ENCODE assay signal across 24 cellular contexts in the genomic region with DNA sequence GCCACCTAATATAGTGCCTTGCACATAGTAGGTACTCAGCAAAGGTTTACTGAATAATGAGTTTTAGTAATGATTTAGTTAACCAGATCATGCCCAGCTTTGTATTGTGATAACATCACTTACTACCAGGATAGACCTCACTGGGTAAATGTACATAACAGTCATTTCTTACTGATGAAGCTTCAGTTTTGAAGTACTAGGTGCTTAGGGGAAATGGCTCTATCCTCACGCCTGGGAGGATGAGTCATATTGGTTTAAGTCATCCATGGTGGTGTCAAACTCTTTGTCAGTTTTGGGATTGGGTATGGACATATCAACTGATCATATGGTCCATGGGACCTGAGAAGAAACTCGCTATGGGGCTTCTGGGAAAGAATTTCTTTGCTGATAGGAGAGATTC.
DNase-seq lines count a peak whose midpoint lies in the region; ATAC-seq, FAIRE-seq and TF ChIP-seq lines count a peak whose summit lies in the region.
"Had no signal": no experiment of that assay in that cellular context is flagged by ENCODE, and none has a peak within 500 bp of the region (broad histone marks: within the 10 kb centered on the region; RNA-seq: fewer than 3 reads in every experiment).

No MANE protein-coding gene starts in this region.

- H3K9me3 Mint-ChIP-seq in activated T-cell treated with anti-CD3 and anti-CD28 coated beads, Interleukin-2, amount 50 U/mL, for 72 hours: peaks cover 2% of the 10 kb centered on the region in 2 donors
- no peaks in the 10 kb centered on the region for H3K9me3 Mint-ChIP-seq in stimulated activated effector memory CD8-positive, alpha-beta T cell treated with anti-CD3 and anti-CD28 coated beads, Interleukin-12 subunit alpha, Interleukin-12 subunit beta, amount 100 ng/mL, for 72 hours
- H3K9me3 Mint-ChIP-seq: activated T-helper 2 cell treated with anti-CD3 and anti-CD28 coated beads, Interferon-gamma antibody, Interleukin-2, Interleukin-4, amounts not matched to agents 10 μg/mL and 5 μg/mL and 100 μg/mL, durations not matched to agents 14 hours and 24 hours and 36 hours; CD14-positive monocyte; dendritic cell treated with granulocyte-macrophage colony-stimulating factor and Interleukin-4, amounts not matched to agents 40 ng/mL and 50 ng/mL, for 4 days; GM23338 had no signal

- H3K36me3 ChIP-seq in IMR-90 (ENCODE audit: control insufficient read depth, insufficient read depth, low read length): no peaks in the 10 kb centered on the region
- H3K36me3 ChIP-seq in endothelial cell of umbilical vein (ENCODE audit: control insufficient read depth in 2 of 2, extremely low read depth in 1 of 2, insufficient read depth in 2 of 2, low read length in 2 of 2): no peaks in the 10 kb centered on the region
- no peaks in the 10 kb centered on the region for H3K36me3 ChIP-seq in tibial artery
- H3K36me3 ChIP-seq: pancreas, right lobe of liver had no signal

- no peaks in the 10 kb centered on the region for H3K9me3 ChIP-seq in IMR-90 (ENCODE audit: control insufficient read depth, insufficient read depth, low read length)
- H3K9me3 ChIP-seq in endothelial cell of umbilical vein (replicated peaks; ENCODE audit: control insufficient read depth, insufficient read depth, low read length): no peaks in the 10 kb centered on the region
- no peaks in the 10 kb centered on the region for H3K9me3 ChIP-seq in tibial artery
- H3K9me3 ChIP-seq: pancreas, right lobe of liver, testis had no signal

- H3K9me1 ChIP-seq in IMR-90 (ENCODE audit: insufficient read depth, low read length) (0 out of 2 replicates have a peak, but pooled peaks cover 7% of the 10 kb centered on the region), endothelial cell of umbilical vein (replicated peaks; ENCODE audit: control insufficient read depth, extremely low read depth, insufficient read depth, low read length) (no peaks in the 10 kb centered on the region)

- no peak overlapping the region for H3K18ac ChIP-seq in IMR-90 (ENCODE audit: low read depth, low read length)

- CTCF ChIA-PET in IMR-90 (lab: Yijun Ruan, JAX) (interaction anchor here (0.9 kb wide), 1 partner anchor 12 kb away, joined by 3 read pairs; no protein-coding TSS in a partner anchor), endothelial cell of umbilical vein (lab: Charles Lee) (interaction anchor here (1.2 kb wide), 1 partner anchor 32 kb away, joined by 4 read pairs; no protein-coding TSS in a partner anchor)

- H2AK5ac ChIP-seq in IMR-90 (ENCODE audit: low read depth, low read length): peak overlapping the region; percentile 76; the same call in 1 of the 2 replicates

- H4K20me1 ChIP-seq in IMR-90 (ENCODE audit: insufficient read depth, low read length) (no peaks in the 10 kb centered on the region), endothelial cell of umbilical vein (replicated peaks; ENCODE audit: control insufficient read depth, extremely low read depth, insufficient read depth, low read length) (no peaks in the 10 kb centered on the region)

- 0 out of 4 replicates have a peak, but pooled peaks cover 0 to 6% of the 10 kb centered on the region in 2 experiments for H3K79me1 ChIP-seq in IMR-90 (ENCODE audit: low read depth in 1 of 2, low read length in 2 of 2)

- peaks cover 50% of the 10 kb centered on the region for H3K27me3 Mint-ChIP-seq in activated T-cell treated with anti-CD3 and anti-CD28 coated beads, Interleukin-2, amount 50 U/mL, for 72 hours (ENCODE audit: low read depth)

- no peak for TF ChIP-seq POLR2A in IMR-90 (IDR thresholded peaks at IDR 0.05; ENCODE audit: low read depth, low read length)
- no peak for TF ChIP-seq POLR2A in endothelial cell of umbilical vein (IDR thresholded peaks at IDR 0.05; ENCODE audit: low read depth, low read length)

- H3K4me1 ChIP-seq in IMR-90 (ENCODE audit: control insufficient read depth, insufficient read depth, low read length) (peaks cover 12% of the 10 kb centered on the region), endothelial cell of umbilical vein (ENCODE audit: control insufficient read depth, extremely low read depth, insufficient read depth, low read length) (peaks cover 7% of the 10 kb centered on the region), tibial artery (peaks cover 0 to 11% (median 4%) of the 10 kb centered on the region in 4 donors)
- H3K4me1 ChIP-seq: pancreas, right lobe of liver, testis had no signal

- TF ChIP-seq CTCF in IMR-90 (conservative IDR thresholded peaks at IDR 0.05; ENCODE audit: low read depth, low read length) (no peak), endothelial cell of umbilical vein (IDR thresholded peaks at IDR 0.05; ENCODE audit: extremely low read depth in 1 of 2, insufficient read depth in 1 of 2, low read depth in 1 of 2, low read length in 2 of 2) (no peak), tibial artery (IDR thresholded peaks at IDR 0.05) (no peak)

- H3K14ac ChIP-seq in IMR-90 (replicated peaks; ENCODE audit: low read depth, low read length): peak overlapping the region; percentile 39; the same call in 1 of the 2 replicates

- H4K8ac ChIP-seq in IMR-90 (ENCODE audit: low read depth in 2 of 2, low read length in 2 of 2): no peak overlapping the region

- no peak overlapping the region for H4K91ac ChIP-seq in IMR-90 (ENCODE audit: insufficient read depth, low read depth, low read length)

- H3K4me3 ChIP-seq in IMR-90 (ENCODE audit: insufficient read depth, low read depth, low read length) (no peak overlapping the region), endothelial cell of umbilical vein (replicated peaks in 1 of 3; ENCODE audit: insufficient read depth in 1 of 3, low read depth in 1 of 3, low read length in 3 of 3) (no peak overlapping the region), tibial artery (no peak overlapping the region)
- H3K4me3 ChIP-seq: GM23338, pancreas, right lobe of liver, testis had no signal

- FAIRE-seq in endothelial cell of umbilical vein (lab: Jason Lieb, UNC): no peak
- FAIRE-seq: GM12891, pancreas had no signal

- in situ Hi-C loops in IMR-90 (cut with MboI; ENCODE audit: low sequenced_read_pairs): no loop called here

- TF ChIP-seq RAD21 in IMR-90 (IDR thresholded peaks at IDR 0.05; ENCODE audit: low read length): no peak

- peak overlapping the region; percentile 37; the same call in 1 of the 2 replicates for H2BK20ac ChIP-seq in IMR-90 (ENCODE audit: low read depth, low read length)

- H2BK5ac ChIP-seq in IMR-90 (ENCODE audit: low read depth, low read length, poor library complexity, severe bottlenecking): no peak overlapping the region

- H3K27me3 ChIP-seq in IMR-90 (ENCODE audit: control insufficient read depth, insufficient read depth, low read length) (no peaks in the 10 kb centered on the region; the same call in 1 of the 2 replicates), endothelial cell of umbilical vein (ENCODE audit: control insufficient read depth in 2 of 2, insufficient read depth in 2 of 2, low read length in 2 of 2) (no peaks in the 10 kb centered on the region), tibial artery (peaks cover 0 to 3% of the 10 kb centered on the region in 2 donors)
- H3K27me3 ChIP-seq: pancreas, right lobe of liver, testis had no signal

- DNase-seq in activated T-cell treated with anti-CD3 and anti-CD28 coated beads, Interleukin-2, amount 50 U/mL, for 72 hours: no peak
- DNase-seq in activated T-cell treated with anti-CD3 and anti-CD28 coated beads, Interleukin-2, amount 50 U/mL, for 48 hours: no peak
- DNase-seq in IMR-90: peak; percentile 39
- DNase-seq in endothelial cell of umbilical vein (ENCODE audit: low read depth, low spot score): no peak
- no peak for DNase-seq in stimulated activated effector memory CD8-positive, alpha-beta T cell treated with anti-CD3 and anti-CD28 coated beads, Interleukin-12 subunit alpha, Interleukin-12 subunit beta, amount 100 ng/mL, for 72 hours (ENCODE audit: low spot score in 2 of 2)
- no peak for DNase-seq in cortex of kidney (lab: John Stamatoyannopoulos, UW)
- DNase-seq in tibial artery: no peak
- DNase-seq: activated CD4-positive, alpha-beta T cell treated with anti-CD3 and anti-CD28 coated beads for 1 hour; foreskin melanocyte; hypothalamus; islet precursor cell; NCI-H1105 treated with DMSO at 0.1 percent for 48 hours; NCI-H2107; NCI-H510A treated with DMSO at 0.1 percent for 48 hours; pancreas; right lobe of liver; SW 1271; testis had no signal

- 0 out of 2 replicates have a peak overlapping the region, but pooled peaks have one; percentile 65 for H2BK120ac ChIP-seq in IMR-90 (ENCODE audit: low read depth, low read length)

- POLR2A ChIA-PET in IMR-90 (lab: Charles Lee; ENCODE audit: unreplicated experiment): no interaction called here
- POLR2A ChIA-PET in endothelial cell of umbilical vein (lab: Charles Lee): no interaction called here

- H3K4me1 Mint-ChIP-seq in activated T-cell treated with anti-CD3 and anti-CD28 coated beads, Interleukin-2, amount 50 U/mL, for 72 hours (ENCODE audit: low read depth): peaks cover 5% of the 10 kb centered on the region
- H3K4me1 Mint-ChIP-seq in stimulated activated effector memory CD8-positive, alpha-beta T cell treated with anti-CD3 and anti-CD28 coated beads, Interleukin-12 subunit alpha, Interleukin-12 subunit beta, amount 100 ng/mL, for 72 hours: peaks cover 8% of the 10 kb centered on the region
- H3K4me1 Mint-ChIP-seq: CD14-positive monocyte, GM23338 had no signal

- no peak overlapping the region for H3K4ac ChIP-seq in IMR-90 (ENCODE audit: low read depth, low read length)

- H3K4me2 ChIP-seq in IMR-90 (ENCODE audit: low read depth, low read length) (no peak overlapping the region), endothelial cell of umbilical vein (ENCODE audit: insufficient read depth, low read length) (no peak overlapping the region)
- H3K4me2 ChIP-seq: GM23338 had no signal

- no peaks in the 10 kb centered on the region for H3K79me2 ChIP-seq in endothelial cell of umbilical vein (ENCODE audit: control insufficient read depth, insufficient read depth, low read length)

- H4K5ac ChIP-seq in IMR-90 (ENCODE audit: low read depth, low read length): no peak overlapping the region

- BruUV-seq in IMR-90 (replicated peaks; lab: Mats Ljungman, UMichigan) (no TSS peak), endothelial cell of umbilical vein (replicated peaks; lab: Mats Ljungman, UMichigan) (no TSS peak)

- H3K27ac ChIP-seq in IMR-90 (ENCODE audit: insufficient read depth, low read length): no peak overlapping the region
- H3K27ac ChIP-seq in endothelial cell of umbilical vein (ENCODE audit: insufficient read depth, low read depth, low read length): no peak overlapping the region
- H3K27ac ChIP-seq in tibial artery: no peak overlapping the region
- H3K27ac ChIP-seq: pancreas, right lobe of liver, testis had no signal

- no peak overlapping the region for H3K4me3 Mint-ChIP-seq in activated T-cell treated with anti-CD3 and anti-CD28 coated beads, Interleukin-2, amount 50 U/mL, for 72 hours
- no peak overlapping the region for H3K4me3 Mint-ChIP-seq in stimulated activated effector memory CD8-positive, alpha-beta T cell treated with anti-CD3 and anti-CD28 coated beads, Interleukin-12 subunit alpha, Interleukin-12 subunit beta, amount 100 ng/mL, for 72 hours
- H3K4me3 Mint-ChIP-seq: CD14-positive monocyte; dendritic cell treated with granulocyte-macrophage colony-stimulating factor and Interleukin-4, amounts not matched to agents 40 ng/mL and 50 ng/mL, for 4 days; GM23338 had no signal

- H3K23ac ChIP-seq in IMR-90 (ENCODE audit: low read depth, low read length): 0 out of 2 replicates have a peak overlapping the region, but pooled peaks have one; percentile 24

- no peak overlapping the region for H2AK9ac ChIP-seq in IMR-90 (replicated peaks; ENCODE audit: low read depth, low read length, poor library complexity)

- peak overlapping the region; percentile 47 for H3K27ac Mint-ChIP-seq in activated T-cell treated with anti-CD3 and anti-CD28 coated beads, Interleukin-2, amount 50 U/mL, for 72 hours
- no peak overlapping the region for H3K27ac Mint-ChIP-seq in stimulated activated effector memory CD8-positive, alpha-beta T cell treated with anti-CD3 and anti-CD28 coated beads, Interleukin-12 subunit alpha, Interleukin-12 subunit beta, amount 100 ng/mL, for 72 hours
- H3K27ac Mint-ChIP-seq: activated T-helper 2 cell treated with anti-CD3 and anti-CD28 coated beads, Interferon-gamma antibody, Interleukin-2, Interleukin-4, amounts not matched to agents 10 μg/mL and 5 μg/mL and 100 μg/mL, durations not matched to agents 14 hours and 24 hours and 36 hours; dendritic cell treated with granulocyte-macrophage colony-stimulating factor and Interleukin-4, amounts not matched to agents 40 ng/mL and 50 ng/mL, for 4 days; GM23338 had no signal

- peak overlapping the region; percentile 50; the same call in 1 of the 3 replicates for H2BK15ac ChIP-seq in IMR-90 (ENCODE audit: low read depth, low read length)

- ATAC-seq in activated T-cell treated with anti-CD3 and anti-CD28 coated beads, Interleukin-2, amount 50 U/mL, for 72 hours (replicated peaks in 1 of 2): peak; percentile 76 to 89
- no peak for ATAC-seq in IMR-90 (ENCODE audit: low read depth)
- peak; percentile 68 for ATAC-seq in stimulated activated effector memory CD8-positive, alpha-beta T cell treated with anti-CD3 and anti-CD28 coated beads, Interleukin-12 subunit alpha, Interleukin-12 subunit beta, amount 100 ng/mL, for 72 hours
- no peak for ATAC-seq in GM19452 (IDR thresholded peaks at IDR 0.05; ENCODE audit: unreplicated experiment)
- ATAC-seq: GM23338, pancreas, right lobe of liver had no signal

- no peak overlapping the region for H2AFZ ChIP-seq in IMR-90 (replicated peaks; ENCODE audit: low read length, poor library complexity)
- no peak overlapping the region for H2AFZ ChIP-seq in endothelial cell of umbilical vein (ENCODE audit: low read depth, low read length)
- H2AFZ ChIP-seq: GM23338 had no signal

- 80% methylated on average over 2 of the region's 2 CpGs; no CpG with 5 or more reads in 1 of the 2 experiments for WGBS in IMR-90 (ENCODE audit: extremely low coverage in 2 of 2, insufficient read length in 1 of 2), 2 experiments

- peaks cover 0 to 1% of the 10 kb centered on the region in 2 donors for H3K36me3 Mint-ChIP-seq in activated T-cell treated with anti-CD3 and anti-CD28 coated beads, Interleukin-2, amount 50 U/mL, for 72 hours (ENCODE audit: insufficient read depth in 2 of 2)
- no peaks in the 10 kb centered on the region for H3K36me3 Mint-ChIP-seq in stimulated activated effector memory CD8-positive, alpha-beta T cell treated with anti-CD3 and anti-CD28 coated beads, Interleukin-12 subunit alpha, Interleukin-12 subunit beta, amount 100 ng/mL, for 72 hours
- H3K36me3 Mint-ChIP-seq: CD14-positive monocyte had no signal

- intact Hi-C loops in IMR-90 (cut with micrococcal nuclease) (no loop called here), endothelial cell of umbilical vein (cut with micrococcal nuclease) (no loop called here), tibial artery (cut with DNase I; ENCODE audit: low total_unique reads) (no loop called here)

- dilution Hi-C loops in IMR-90 (cut with HindIII; ENCODE audit: low sequenced_read_pairs, unreplicated experiment): no loop called here
- dilution Hi-C loops in endothelial cell of umbilical vein (cut with MboI; ENCODE audit: extremely low pct_ligation_motif_present, low sequenced_read_pairs): no loop called here

- H3K56ac ChIP-seq in IMR-90 (ENCODE audit: extremely low read depth, insufficient read depth, low read length): no peak overlapping the region

- no peak overlapping the region for H3K9ac ChIP-seq in IMR-90 (ENCODE audit: low read depth, low read length)
- H3K9ac ChIP-seq in endothelial cell of umbilical vein (replicated peaks; ENCODE audit: extremely low read depth, insufficient read depth, low read length): no peak overlapping the region

Comparison
In these comparisons a context has a peak if more than half of its experiments do, and no peak if none do; other contexts are left out.
1. ATAC-seq: peak in activated T-cell treated with anti-CD3 and anti-CD28 coated beads, Interleukin-2, amount 50 U/mL, for 72 hours (2 of 2) and stimulated activated effector memory CD8-positive, alpha-beta T cell treated with anti-CD3 and anti-CD28 coated beads, Interleukin-12 subunit alpha, Interleukin-12 subunit beta, amount 100 ng/mL, for 72 hours (single experiment); none in IMR-90 (single experiment) and GM19452 (single experiment).